Comparison of ENCODE assay signal across 10 cellular contexts in genomic region chr20:32355417-32355841, GRCh38. TPM values are rescaled to one million over a fixed set of nuclear protein-coding genes. Genes with fewer than 3 reads are reported as not detected.
A peak's percentile ranks its signal among the peaks of the same experiment; 100 is the strongest.
DNase-seq lines count a peak whose midpoint lies in the region; ATAC-seq and TF ChIP-seq lines count a peak whose summit lies in the region.
"Had no signal": no experiment of that assay in that cellular context is flagged by ENCODE, and none has a peak within 500 bp of the region (broad histone marks: within the 10 kb centered on the region; RNA-seq: fewer than 3 reads in every experiment).

No MANE protein-coding gene starts in this region.

- CTCF ChIA-PET in PC-9 (lab: Charles Lee): no interaction called here

- no peak overlapping the region for H3K4me3 ChIP-seq in PC-9
- H3K4me3 ChIP-seq in fibroblast of lung (replicated peaks in 1 of 4; ENCODE audit: control extremely low read depth in 1 of 4, insufficient read depth in 1 of 4, low read depth in 3 of 4, low read length in 4 of 4): no peak overlapping the region
- H3K4me3 ChIP-seq in psoas muscle: no peak overlapping the region

- H3K36me3 ChIP-seq in PC-9 (ENCODE audit: low read depth) (no peaks in the 10 kb centered on the region), fibroblast of lung (ENCODE audit: control insufficient read depth, insufficient read depth, low read length) (no peaks in the 10 kb centered on the region), psoas muscle (ENCODE audit: insufficient read depth in 1 of 2, low read depth in 1 of 2) (no peaks in the 10 kb centered on the region)

- TF ChIP-seq CTCF in GM10266 (IDR thresholded peaks at IDR 0.05; ENCODE audit: control insufficient read depth, insufficient read depth, low read depth, missing control alignments) (no peak), GM20000 (IDR thresholded peaks at IDR 0.05; ENCODE audit: extremely low read depth, missing control alignments) (no peak), PC-9 (conservative IDR thresholded peaks at IDR 0.05) (no peak), fibroblast of lung (conservative IDR thresholded peaks at IDR 0.05 in 1 of 2, IDR thresholded peaks at IDR 0.05 in 1 of 2; ENCODE audit: low read depth in 1 of 2, low read length in 2 of 2) (no peak), psoas muscle (IDR thresholded peaks at IDR 0.05) (no peak)

- DNase-seq in GM10266 (ENCODE audit: extremely low spot score) (peak; percentile 55), GM20000 (ENCODE audit: low spot score) (peak; percentile 55), PC-9 (no peak), fibroblast of lung (ENCODE audit: low read depth in 2 of 2) (no peak), NCI-H1048 (lab: John Stamatoyannopoulos, UW) (no peak), KG1 (lab: John Stamatoyannopoulos, UW) (no peak), psoas muscle (no peak), NCI-H1436 (lab: John Stamatoyannopoulos, UW) (no peak)
- DNase-seq: activated CD8-positive, alpha-beta memory T cell treated with anti-CD3 and anti-CD28 coated beads, Interleukin-2, amount 50 U/mL, for 4 hours; dermis blood vessel endothelial cell had no signal

- POLR2A ChIA-PET in PC-9 (lab: Charles Lee; ENCODE audit: unreplicated experiment): no interaction called here

- H2AFZ ChIP-seq in PC-9 (no peak overlapping the region), fibroblast of lung (ENCODE audit: low read length) (no peak overlapping the region)

- H3F3A ChIP-seq in PC-9 (ENCODE audit: insufficient read depth, low read depth): peaks cover 34% of the 10 kb centered on the region

- H3K9me3 ChIP-seq in PC-9 (ENCODE audit: insufficient read depth, low read depth): no peaks in the 10 kb centered on the region
- H3K9me3 ChIP-seq in fibroblast of lung (ENCODE audit: control insufficient read depth, insufficient read depth, low read depth, low read length): no peaks in the 10 kb centered on the region
- H3K9me3 ChIP-seq in psoas muscle: no peaks in the 10 kb centered on the region

- H3K4me2 ChIP-seq in PC-9 (peak overlapping the region; percentile 7), fibroblast of lung (ENCODE audit: extremely low read depth, insufficient read depth, low read length) (peak overlapping the region; percentile 33)

- H3K79me2 ChIP-seq in PC-9 (ENCODE audit: low read depth): peaks cover 18% of the 10 kb centered on the region
- H3K79me2 ChIP-seq in fibroblast of lung (ENCODE audit: control insufficient read depth, insufficient read depth, low read length): peaks cover 17% of the 10 kb centered on the region

- no peak overlapping the region for H3K9ac ChIP-seq in fibroblast of lung (ENCODE audit: insufficient read depth, low read length)

- intact Hi-C loops in PC-9 (cut with micrococcal nuclease; ENCODE audit: unreplicated experiment) (loop anchor here (5.0 kb wide), 2 partner anchors 78 to 297 kb away; partner anchors contain the start of gene KIF3B), psoas muscle (cut with DNase I) (loop anchor here in 1 of 2 donors (10.0 kb wide), 1 partner anchor 151 kb away; the partner anchor contains the start of genes PLAGL2 and POFUT1)

- H4K20me1 ChIP-seq in PC-9 (ENCODE audit: insufficient read depth): peaks cover 16% of the 10 kb centered on the region
- H4K20me1 ChIP-seq in fibroblast of lung (ENCODE audit: control insufficient read depth, extremely low read depth, insufficient read depth, low read length): no peaks in the 10 kb centered on the region

- no peaks in the 10 kb centered on the region for H3K9me2 ChIP-seq in PC-9 (ENCODE audit: insufficient read depth)

- H3K4me1 ChIP-seq in PC-9 (replicated peaks; ENCODE audit: insufficient read depth): peaks cover 44% of the 10 kb centered on the region
- H3K4me1 ChIP-seq in fibroblast of lung (ENCODE audit: control insufficient read depth, extremely low read depth, insufficient read depth, low read length): peaks cover 24% of the 10 kb centered on the region
- peaks cover 18% of the 10 kb centered on the region for H3K4me1 ChIP-seq in psoas muscle

- H3K27ac ChIP-seq in PC-9 (no peak overlapping the region), fibroblast of lung (ENCODE audit: insufficient read depth, low read length) (peak overlapping the region; percentile 97), psoas muscle (no peak overlapping the region)

- no TSS peak for BruUV-seq in PC-9 (replicated peaks; lab: Mats Ljungman, UMichigan)

- ATAC-seq in psoas muscle: no peak

- WGBS in psoas muscle, 3 donors: 69 to 77% (median 76%) methylated on average over 6 of the region's 6 CpGs

- H3K27me3 ChIP-seq in PC-9 (ENCODE audit: insufficient read depth, low read depth): no peaks in the 10 kb centered on the region
- H3K27me3 ChIP-seq in fibroblast of lung (ENCODE audit: control insufficient read depth, insufficient read depth, low read length): no peaks in the 10 kb centered on the region
- no peaks in the 10 kb centered on the region for H3K27me3 ChIP-seq in psoas muscle (ENCODE audit: insufficient read depth in 3 of 3, low read length in 2 of 3)

RNA-seq across cellular contexts. Expression of gene ASXL1, which starts 2.7 kb away (rescaled TPM):
- total RNA-seq in PC-9 (2021) (102 and 123 TPM in 2 replicates), fibroblast of lung (29.3 and 41.1 TPM in 2 replicates), psoas muscle (10 to 100 TPM; 22.4 to 52.0 (median 41.5) TPM)
- polyA plus RNA-seq in fibroblast of lung (38.0 and 39.1 TPM in 2 replicates), psoas muscle (10 to 100 TPM; 18.5 to 23.2 (median 21.5) TPM)
- 31.1 and 31.6 TPM in 2 replicates for polyA plus RNA-seq in fibroblast of lung (2012)
- 76.3 and 89.6 TPM in 2 replicates for polyA minus RNA-seq in fibroblast of lung (ENCODE audit: low replicate concordance)

Comparison
In these comparisons a context has a peak if more than half of its experiments do, and no peak if none do; other contexts are left out.
1. DNase-seq: peak in GM10266 (single experiment) and GM20000 (single experiment); none in PC-9 (0 of 2), fibroblast of lung (0 of 2), NCI-H1048 (single experiment), KG1 (single experiment), psoas muscle (0 of 2) and NCI-H1436 (single experiment).